14 cellular contexts compared by ENCODE assay signal in genomic region chr6:13396241-13396792, GRCh38.
DNase-seq lines count a peak whose midpoint lies in the region; ATAC-seq and TF ChIP-seq lines count a peak whose summit lies in the region.
"Had no signal": no experiment of that assay in that cellular context is flagged by ENCODE, and none has a peak within 500 bp of the region (broad histone marks: within the 10 kb centered on the region; RNA-seq: fewer than 3 reads in every experiment).

No MANE protein-coding gene starts in this region.

- H2BK5ac ChIP-seq in IMR-90 (ENCODE audit: low read depth, low read length, poor library complexity, severe bottlenecking), result no peak overlapping the region

- H3K79me1 ChIP-seq in IMR-90 (ENCODE audit: low read depth in 1 of 2, low read length in 2 of 2), result peaks cover 2 to 4% of the 10 kb centered on the region in 2 experiments; a peak in 1 of 4 replicates

- H3K4me3 ChIP-seq in IMR-90 (ENCODE audit: insufficient read depth, low read depth, low read length), result no peak overlapping the region
- H3K4me3 ChIP-seq in neutrophil (ENCODE audit: low read depth in 1 of 2, low read length in 1 of 2), result no peak overlapping the region
- H3K4me3 ChIP-seq: left lung had no signal

- no peaks in the 10 kb centered on the region for H4K20me1 ChIP-seq in IMR-90 (ENCODE audit: insufficient read depth, low read length)

- no peak overlapping the region for H4K5ac ChIP-seq in IMR-90 (ENCODE audit: low read depth, low read length)

- TF ChIP-seq CTCF in C4-2B (conservative IDR thresholded peaks at IDR 0.05) (no peak), IMR-90 (conservative IDR thresholded peaks at IDR 0.05; ENCODE audit: low read depth, low read length) (no peak), neutrophil (IDR thresholded peaks at IDR 0.05) (no peak)

- H3K18ac ChIP-seq in IMR-90 (ENCODE audit: low read depth, low read length), result no peak overlapping the region

- no peak for TF ChIP-seq RAD21 in IMR-90 (IDR thresholded peaks at IDR 0.05; ENCODE audit: low read length)

- H3K27ac ChIP-seq in C4-2B (peak overlapping the region; percentile 88), IMR-90 (ENCODE audit: insufficient read depth, low read length) (no peak overlapping the region), neutrophil (peak overlapping the region; percentile 70)
- H3K27ac ChIP-seq: VCaP had no signal

- no peaks in the 10 kb centered on the region for H3K27me3 ChIP-seq in IMR-90 (ENCODE audit: control insufficient read depth, insufficient read depth, low read length)
- no peaks in the 10 kb centered on the region for H3K27me3 ChIP-seq in neutrophil
- H3K27me3 ChIP-seq: left lung had no signal

- no peaks in the 10 kb centered on the region for H3K36me3 Mint-ChIP-seq in dendritic cell treated with granulocyte-macrophage colony-stimulating factor and Interleukin-4, amounts not matched to agents 40 ng/mL and 50 ng/mL, for 4 days (ENCODE audit: low read depth)
- H3K36me3 Mint-ChIP-seq: activated naive CD4-positive, alpha-beta T cell treated with anti-CD3 and anti-CD28 coated beads, Interleukin-2, amount 10 ng/mL, durations not matched to agents 7 days and 5 days had no signal

- peaks cover 5% of the 10 kb centered on the region; the same call in 1 of the 2 replicates for H3K9me1 ChIP-seq in IMR-90 (ENCODE audit: insufficient read depth, low read length)

- peaks cover 30% of the 10 kb centered on the region for H3K4me1 Mint-ChIP-seq in dendritic cell treated with granulocyte-macrophage colony-stimulating factor and Interleukin-4, amounts not matched to agents 40 ng/mL and 50 ng/mL, for 4 days (ENCODE audit: low read depth)

- dilution Hi-C loops in IMR-90 (cut with HindIII; ENCODE audit: low sequenced_read_pairs, unreplicated experiment), result no loop called here

- ATAC-seq in IMR-90 (ENCODE audit: low read depth), result no peak

- H3K9ac ChIP-seq in IMR-90 (ENCODE audit: low read depth, low read length), result no peak overlapping the region

- peak overlapping the region; percentile 84 for H3K27ac Mint-ChIP-seq in dendritic cell treated with granulocyte-macrophage colony-stimulating factor and Interleukin-4, amounts not matched to agents 40 ng/mL and 50 ng/mL, for 4 days
- H3K27ac Mint-ChIP-seq: activated naive CD4-positive, alpha-beta T cell treated with anti-CD3 and anti-CD28 coated beads, Interleukin-2, amount 10 ng/mL, durations not matched to agents 7 days and 5 days had no signal

- 86% methylated on average over 1 of the region's 3 CpGs; no CpG with 5 or more reads in 1 of the 2 experiments for WGBS in IMR-90 (ENCODE audit: extremely low coverage in 2 of 2, insufficient read length in 1 of 2), 2 experiments

- H2BK20ac ChIP-seq in IMR-90 (ENCODE audit: low read depth, low read length), result no peak overlapping the region

- H2AK5ac ChIP-seq in IMR-90 (ENCODE audit: low read depth, low read length), result peak overlapping the region; percentile 54; the same call in 1 of the 2 replicates

- no peak overlapping the region for H3K4me3 Mint-ChIP-seq in dendritic cell treated with granulocyte-macrophage colony-stimulating factor and Interleukin-4, amounts not matched to agents 40 ng/mL and 50 ng/mL, for 4 days
- H3K4me3 Mint-ChIP-seq: activated naive CD4-positive, alpha-beta T cell treated with anti-CD3 and anti-CD28 coated beads, Interleukin-2, amount 10 ng/mL, durations not matched to agents 7 days and 5 days had no signal

- H3K27me3 Mint-ChIP-seq in dendritic cell treated with granulocyte-macrophage colony-stimulating factor and Interleukin-4, amounts not matched to agents 40 ng/mL and 50 ng/mL, for 4 days, result no peaks in the 10 kb centered on the region
- H3K27me3 Mint-ChIP-seq: activated naive CD4-positive, alpha-beta T cell treated with anti-CD3 and anti-CD28 coated beads, Interleukin-2, amount 10 ng/mL, durations not matched to agents 7 days and 5 days had no signal

- CTCF ChIA-PET in IMR-90 (lab: Yijun Ruan, JAX), result interaction anchor here (1.0 kb wide), 1 partner anchor 12 kb away, joined by 6 read pairs; no protein-coding TSS in a partner anchor

- no peak overlapping the region for H3K14ac ChIP-seq in IMR-90 (replicated peaks; ENCODE audit: low read depth, low read length)

- no TSS peak for BruUV-seq in IMR-90 (replicated peaks; lab: Mats Ljungman, UMichigan)

- POLR2A ChIA-PET in IMR-90 (lab: Charles Lee; ENCODE audit: unreplicated experiment), result interaction anchor here (0.7 kb wide), 1 partner anchor 42 kb away, joined by 3 read pairs; no protein-coding TSS in a partner anchor

- intact Hi-C loops in IMR-90 (cut with micrococcal nuclease), result no loop called here
- intact Hi-C loops in dendritic cell treated with granulocyte-macrophage colony-stimulating factor and Interleukin-4, amounts not matched to agents 40 ng/mL and 50 ng/mL, for 4 days (cut with micrococcal nuclease), result no loop called here

- in situ Hi-C loops in IMR-90 (cut with MboI; ENCODE audit: low sequenced_read_pairs), result no loop called here

- 0 out of 2 replicates have a peak overlapping the region, but pooled peaks have one; percentile 0 for H2BK120ac ChIP-seq in IMR-90 (ENCODE audit: low read depth, low read length)

- no peak overlapping the region for H3K56ac ChIP-seq in IMR-90 (ENCODE audit: extremely low read depth, insufficient read depth, low read length)

- no peak overlapping the region for H4K8ac ChIP-seq in IMR-90 (ENCODE audit: low read depth in 2 of 2, low read length in 2 of 2)

- H3K9me3 Mint-ChIP-seq in dendritic cell treated with granulocyte-macrophage colony-stimulating factor and Interleukin-4, amounts not matched to agents 40 ng/mL and 50 ng/mL, for 4 days, result no peaks in the 10 kb centered on the region
- H3K9me3 Mint-ChIP-seq: activated naive CD4-positive, alpha-beta T cell treated with anti-CD3 and anti-CD28 coated beads, Interleukin-2, amount 10 ng/mL, durations not matched to agents 7 days and 5 days had no signal

- TF ChIP-seq POLR2A in IMR-90 (IDR thresholded peaks at IDR 0.05; ENCODE audit: low read depth, low read length), result no peak

- H2AK9ac ChIP-seq in IMR-90 (replicated peaks; ENCODE audit: low read depth, low read length, poor library complexity), result no peak overlapping the region

- no peak overlapping the region for H3K4me2 ChIP-seq in IMR-90 (ENCODE audit: low read depth, low read length)

- no peak overlapping the region for H4K91ac ChIP-seq in IMR-90 (ENCODE audit: insufficient read depth, low read depth, low read length)

- no peak overlapping the region for H3K23ac ChIP-seq in IMR-90 (ENCODE audit: low read depth, low read length)

- H3K9me3 ChIP-seq in IMR-90 (ENCODE audit: control insufficient read depth, insufficient read depth, low read length), result no peaks in the 10 kb centered on the region
- no peaks in the 10 kb centered on the region for H3K9me3 ChIP-seq in neutrophil
- H3K9me3 ChIP-seq: left lung had no signal

- H3K4me1 ChIP-seq in IMR-90 (ENCODE audit: control insufficient read depth, insufficient read depth, low read length), result peaks cover 8% of the 10 kb centered on the region
- H3K4me1 ChIP-seq in neutrophil (ENCODE audit: control insufficient read depth in 1 of 2, insufficient read depth in 1 of 2, low read depth in 1 of 2, low read length in 1 of 2), result peaks cover 46 to 57% of the 10 kb centered on the region in 2 experiments

- no peaks in the 10 kb centered on the region for H3K36me3 ChIP-seq in IMR-90 (ENCODE audit: control insufficient read depth, insufficient read depth, low read length)
- no peaks in the 10 kb centered on the region for H3K36me3 ChIP-seq in neutrophil
- H3K36me3 ChIP-seq: left lung had no signal

- H2AFZ ChIP-seq in IMR-90 (replicated peaks; ENCODE audit: low read length, poor library complexity), result no peak overlapping the region

- H3K4ac ChIP-seq in IMR-90 (ENCODE audit: low read depth, low read length), result no peak overlapping the region

- DNase-seq in IMR-90, result no peak
- no peak for DNase-seq in AG08396 (ENCODE audit: low spot score)
- no peak for DNase-seq in stimulated activated CD4-positive, alpha-beta T cell treated with anti-CD3 and anti-CD28 coated beads, Interleukin-2, amount 100 ng/mL, for 48 hours
- no peak for DNase-seq in activated CD4-positive, alpha-beta T cell treated with anti-CD3 and anti-CD28 coated beads for 4 hours
- no peak for DNase-seq in T-helper 9 cell
- DNase-seq: activated naive CD4-positive, alpha-beta T cell treated with anti-CD3 and anti-CD28 coated beads, Interleukin-2, amount 10 ng/mL, durations not matched to agents 7 days and 5 days; DMS53; left lung; NCI-H2171; small intestine had no signal

- H2BK15ac ChIP-seq in IMR-90 (ENCODE audit: low read depth, low read length), result no peak overlapping the region

TF ChIP-seq in IMR-90, 13 proteins besides CTCF, POLR2A, EP300 and RAD21:
- TF ChIP-seq USF2 (IDR thresholded peaks at IDR 0.05; ENCODE audit: low read depth, low read length) (no peak), SMC3 (IDR thresholded peaks at IDR 0.05; ENCODE audit: low read depth, low read length) (no peak), RCOR1 (IDR thresholded peaks at IDR 0.05; ENCODE audit: insufficient replicate concordance, low read length) (no peak), MAZ (IDR thresholded peaks at IDR 0.05; ENCODE audit: borderline replicate concordance, low read depth, low read length) (no peak), ELK1 (IDR thresholded peaks at IDR 0.05; ENCODE audit: borderline replicate concordance, low read depth, low read length) (no peak), MAFK (IDR thresholded peaks at IDR 0.05; ENCODE audit: low read depth, low read length) (no peak), RFX5 (IDR thresholded peaks at IDR 0.05; ENCODE audit: low read depth, low read length) (no peak)
